Comparison of ENCODE assay signal across 22 cellular contexts in the genomic region with DNA sequence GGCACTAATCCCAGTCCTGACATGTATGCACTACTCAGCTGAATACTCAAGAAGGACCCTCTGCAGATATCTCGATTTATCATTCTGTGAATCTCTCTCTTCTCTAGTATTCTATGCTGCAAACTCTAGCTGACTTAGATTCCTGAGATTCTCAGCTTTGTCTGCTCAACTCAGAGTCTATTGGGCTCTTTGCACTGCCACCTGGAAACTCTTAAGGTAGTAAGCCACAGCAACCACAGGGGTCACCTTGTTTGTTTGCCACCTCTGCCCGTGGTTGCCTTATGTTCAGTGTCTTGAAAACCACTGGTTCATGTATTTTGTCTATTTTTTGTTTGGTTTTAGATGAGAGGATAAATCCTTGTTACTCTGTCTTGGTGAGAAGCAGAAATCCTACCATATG.
DNase-seq lines count a peak whose midpoint lies in the region; ATAC-seq, FAIRE-seq and TF ChIP-seq lines count a peak whose summit lies in the region.
"Had no signal": no experiment of that assay in that cellular context is flagged by ENCODE, and none has a peak within 500 bp of the region (broad histone marks: within the 10 kb centered on the region; RNA-seq: fewer than 3 reads in every experiment).

No MANE protein-coding gene starts in this region.

- TF ChIP-seq POLR2A in H1 (IDR thresholded peaks at IDR 0.05; ENCODE audit: control extremely low read depth in 1 of 2, low read depth in 2 of 2, low read length in 2 of 2) (no peak), stomach (IDR thresholded peaks at IDR 0.05) (no peak)

- H2AK5ac ChIP-seq in H1 (ENCODE audit: low read depth, low read length), result no peak overlapping the region

- no peaks in the 10 kb centered on the region for H3K36me3 ChIP-seq in H1 (ENCODE audit: control insufficient read depth in 2 of 4, insufficient read depth in 4 of 4, low read length in 3 of 4)
- H3K36me3 ChIP-seq in keratinocyte (ENCODE audit: control insufficient read depth in 2 of 2, extremely low read depth in 1 of 2, insufficient read depth in 2 of 2, low read length in 2 of 2), result no peaks in the 10 kb centered on the region
- no peaks in the 10 kb centered on the region for H3K36me3 ChIP-seq in stomach

- peaks cover 0 to 3% (median 0%) of the 10 kb centered on the region in 4 experiments; a peak in 1 of 7 replicates for H3K4me1 ChIP-seq in H1 (replicated peaks in 1 of 4; ENCODE audit: control insufficient read depth in 3 of 4, insufficient read depth in 4 of 4, low read length in 3 of 4)
- H3K4me1 ChIP-seq in keratinocyte (ENCODE audit: control insufficient read depth, extremely low read depth, insufficient read depth, low read length), result peaks cover 5% of the 10 kb centered on the region
- no peaks in the 10 kb centered on the region for H3K4me1 ChIP-seq in stomach

- H4K8ac ChIP-seq in H1 (ENCODE audit: extremely low read depth, insufficient read depth, low read length), result no peak overlapping the region

- H3K9me3 ChIP-seq in H1 (ENCODE audit: insufficient read depth in 2 of 2, low read depth in 1 of 2, low read length in 1 of 2) (no peaks in the 10 kb centered on the region), keratinocyte (ENCODE audit: control insufficient read depth, low read depth, low read length) (no peaks in the 10 kb centered on the region), stomach (no peaks in the 10 kb centered on the region)

- no peak overlapping the region for H3K14ac ChIP-seq in H1 (ENCODE audit: insufficient read length)

- H3K4me2 ChIP-seq in H1 (ENCODE audit: insufficient read depth in 1 of 2, low read depth in 2 of 2, low read length in 2 of 2) (no peak overlapping the region), keratinocyte (ENCODE audit: control insufficient read depth, extremely low read depth, insufficient read depth, low read depth, low read length) (no peak overlapping the region)

- H3K79me2 ChIP-seq in H1 (ENCODE audit: control insufficient read depth in 1 of 2, insufficient read depth in 2 of 2, low read length in 2 of 2) (no peaks in the 10 kb centered on the region), keratinocyte (ENCODE audit: control insufficient read depth, insufficient read depth, low read length) (no peaks in the 10 kb centered on the region)

- no peak overlapping the region for H2BK12ac ChIP-seq in H1 (ENCODE audit: low read depth, low read length)

- no peaks in the 10 kb centered on the region for H3K9me1 ChIP-seq in keratinocyte (ENCODE audit: control insufficient read depth, extremely low read depth, insufficient read depth, low read length)

- H4K91ac ChIP-seq in H1 (replicated peaks; ENCODE audit: insufficient read length, low read length), result no peak overlapping the region

- TF ChIP-seq CTCF in H1 (IDR thresholded peaks at IDR 0.05; ENCODE audit: control extremely low read depth in 1 of 3, insufficient read depth in 1 of 3, low read depth in 1 of 3, low read length in 3 of 3), result peak in 1 of 3 experiments; percentile 3; a peak in 1 of 4 replicates
- no peak for TF ChIP-seq CTCF in keratinocyte (optimal IDR thresholded peaks at IDR 0.05 in 1 of 3, IDR thresholded peaks at IDR 0.05 in 1 of 3, conservative IDR thresholded peaks at IDR 0.05 in 1 of 3; ENCODE audit: extremely low read depth in 1 of 3, insufficient read depth in 2 of 3, low read length in 3 of 3)
- no peak for TF ChIP-seq CTCF in stomach (IDR thresholded peaks at IDR 0.05)
- no peak for TF ChIP-seq CTCF in type B pancreatic cell (conservative IDR thresholded peaks at IDR 0.05)

- H3K4me1 Mint-ChIP-seq in type B pancreatic cell (ENCODE audit: unreplicated experiment), result no peaks in the 10 kb centered on the region
- H3K4me1 Mint-ChIP-seq: CD8-positive, alpha-beta memory T cell had no signal

- H3K27me3 ChIP-seq in H1 (replicated peaks in 1 of 4; ENCODE audit: control insufficient read depth in 3 of 4, extremely low read depth in 1 of 4, insufficient read depth in 3 of 4, low read length in 3 of 4), result no peaks in the 10 kb centered on the region
- H3K27me3 ChIP-seq in keratinocyte (ENCODE audit: control insufficient read depth, extremely low read depth, insufficient read depth, low read length), result no peaks in the 10 kb centered on the region
- no peaks in the 10 kb centered on the region for H3K27me3 ChIP-seq in stomach

- H3K79me1 ChIP-seq in H1 (ENCODE audit: low read depth, low read length), result no peaks in the 10 kb centered on the region

- no peak overlapping the region for H2BK5ac ChIP-seq in H1 (ENCODE audit: low read depth, low read length)

- CTCF ChIA-PET in H1 (lab: Charles Lee; ENCODE audit: partially characterized antibody), result interaction anchor here (0.8 kb wide), 1 partner anchor 11 kb away, joined by 3 read pairs; no protein-coding TSS in a partner anchor

- H2BK20ac ChIP-seq in H1 (ENCODE audit: low read length), result no peak overlapping the region

- H2BK120ac ChIP-seq in H1 (replicated peaks; ENCODE audit: low read depth, low read length), result no peak overlapping the region

- no peak overlapping the region for H3K4ac ChIP-seq in H1 (replicated peaks; ENCODE audit: insufficient read length, low read depth, low read length)

- POLR2A ChIA-PET in H1 (lab: Charles Lee; ENCODE audit: partially characterized antibody), result no interaction called here

- peak; percentile 36 for FAIRE-seq in H1 (lab: Jason Lieb, UNC)
- peak; percentile 23 for FAIRE-seq in keratinocyte (lab: Jason Lieb, UNC)
- FAIRE-seq in RCC 7860 (lab: Jason Lieb, UNC), result no peak

- H3K36me3 Mint-ChIP-seq in type B pancreatic cell, result no peaks in the 10 kb centered on the region

- intact Hi-C loops in stomach (cut with DNase I; ENCODE audit: low total_unique reads), result no loop called here

- H3K23ac ChIP-seq in H1 (ENCODE audit: insufficient read length), result no peak overlapping the region

- H4K5ac ChIP-seq in H1 (ENCODE audit: insufficient read length, low read depth, low read length), result no peak overlapping the region

- H3K9ac ChIP-seq in H1 (replicated peaks in 1 of 4; ENCODE audit: extremely low read depth in 1 of 4, low read depth in 3 of 4, low read length in 3 of 4) (no peak overlapping the region), keratinocyte (ENCODE audit: control insufficient read depth, extremely low read depth, insufficient read depth, low read length) (no peak overlapping the region)

- no peak overlapping the region for H3K4me3 Mint-ChIP-seq in type B pancreatic cell
- H3K4me3 Mint-ChIP-seq: CD8-positive, alpha-beta memory T cell had no signal

- H3K23me2 ChIP-seq in H1 (ENCODE audit: low read depth, low read length), result no peaks in the 10 kb centered on the region

- H3K27ac Mint-ChIP-seq in type B pancreatic cell, result no peak overlapping the region

- ATAC-seq in HG03108 (IDR thresholded peaks at IDR 0.05; ENCODE audit: unreplicated experiment), result no peak
- ATAC-seq: HCT116 had no signal

- H2AFZ ChIP-seq in H1 (ENCODE audit: low read length) (0 out of 2 replicates have a peak overlapping the region, but pooled peaks have one; percentile 29), keratinocyte (ENCODE audit: control insufficient read depth, low read length) (no peak overlapping the region)

- no peak overlapping the region for H3K18ac ChIP-seq in H1 (ENCODE audit: extremely low read depth, low read length)

- H3K27me3 Mint-ChIP-seq in type B pancreatic cell, result no peaks in the 10 kb centered on the region
- H3K27me3 Mint-ChIP-seq: CD8-positive, alpha-beta memory T cell had no signal

- no peak overlapping the region for H3K56ac ChIP-seq in H1 (replicated peaks; ENCODE audit: insufficient read length, low read depth, low read length)

- no peak overlapping the region for H2BK15ac ChIP-seq in H1 (ENCODE audit: low read length)

- H4K20me1 ChIP-seq in H1 (replicated peaks in 1 of 2; ENCODE audit: control insufficient read depth in 1 of 2, insufficient read depth in 2 of 2, low read length in 2 of 2), result no peaks in the 10 kb centered on the region
- no peaks in the 10 kb centered on the region for H4K20me1 ChIP-seq in keratinocyte (ENCODE audit: control insufficient read depth, extremely low read depth, insufficient read depth, low read length)

- dilution Hi-C loops in keratinocyte (cut with MboI; ENCODE audit: extremely low pct_ligation_motif_present, low sequenced_read_pairs), result no loop called here

- peak; percentile 20 for DNase-seq in DMS53 treated with DMSO at 0.1 percent for 48 hours (lab: John Stamatoyannopoulos, UW; ENCODE audit: unreplicated experiment)
- peak; percentile 4 for DNase-seq in HT-29 (ENCODE audit: low spot score)
- no peak for DNase-seq in H1 (ENCODE audit: low read depth in 1 of 2, low spot score in 2 of 2)
- no peak for DNase-seq in keratinocyte (ENCODE audit: low read depth, low spot score)
- DNase-seq in stomach, result no peak
- DNase-seq in type B pancreatic cell (ENCODE audit: extremely low spot score, unreplicated experiment), result no peak
- DNase-seq in RCC 7860 (ENCODE audit: low spot score), result no peak
- DNase-seq: ACHN; C1 segment of cervical spinal cord; CD8-positive, alpha-beta memory T cell; DMS79 treated with DMSO at 0.1 percent for 48 hours; KG1; NCI-H1048; NCI-H1436 treated with DMSO at 0.1 percent for 48 hours; NCI-H2029 treated with DMSO at 0.1 percent for 48 hours; NCI-H446 treated with DMSO at 0.1 percent for 48 hours; NCI-H69; SHP77; T-helper 1 cell had no signal

- 67% methylated on average over 2 of the region's 2 CpGs; no CpG with 5 or more reads in 1 of the 2 experiments for WGBS in H1 (ENCODE audit: extremely low coverage in 1 of 2, insufficient coverage in 1 of 2, insufficient read length in 1 of 2, insufficient replicate concordance in 2 of 2, low coverage in 1 of 2, low lambda C conversion rate in 2 of 2, missing lambda C conversion rate in 1 of 2), 2 experiments
- 18 to 52% (median 41%) methylated on average over 2 of the region's 2 CpGs for WGBS in stomach, 5 donors

- no peak overlapping the region for H3K27ac ChIP-seq in H1 (ENCODE audit: low read depth, low read length)
- H3K27ac ChIP-seq in keratinocyte (ENCODE audit: control insufficient read depth, insufficient read depth, low read length), result no peak overlapping the region
- no peak overlapping the region for H3K27ac ChIP-seq in stomach
- H3K27ac ChIP-seq: SK-N-MC had no signal

- H3K9me3 Mint-ChIP-seq in type B pancreatic cell, result no peaks in the 10 kb centered on the region

- TF ChIP-seq EP300 in H1 (IDR thresholded peaks at IDR 0.05; ENCODE audit: borderline replicate concordance in 1 of 2, low read depth in 2 of 2, low read length in 2 of 2) (no peak), stomach (IDR thresholded peaks at IDR 0.05) (no peak)

- TF ChIP-seq RAD21 in H1 (IDR thresholded peaks at IDR 0.05 in 1 of 2, conservative IDR thresholded peaks at IDR 0.05 in 1 of 2; ENCODE audit: low read depth in 2 of 2, low read length in 2 of 2), result no peak

- H3K4me3 ChIP-seq in H1 (ENCODE audit: extremely low read depth in 1 of 4, insufficient read depth in 2 of 4, low read depth in 3 of 4, low read length in 4 of 4), result no peak overlapping the region
- H3K4me3 ChIP-seq in keratinocyte (ENCODE audit: control insufficient read depth in 2 of 3, extremely low read depth in 1 of 3, insufficient read depth in 2 of 3, low read depth in 1 of 3, low read length in 3 of 3), result no peak overlapping the region
- no peak overlapping the region for H3K4me3 ChIP-seq in stomach
- H3K4me3 ChIP-seq: SK-N-MC had no signal

TF ChIP-seq in H1, 55 proteins besides CTCF, POLR2A, EP300 and RAD21:
- TF ChIP-seq GABPA (IDR thresholded peaks at IDR 0.05; ENCODE audit: borderline replicate concordance, insufficient read depth, low read length) (no peak), TCF12 (IDR thresholded peaks at IDR 0.05; ENCODE audit: low read depth, low read length) (peak; percentile 69; the same call in 1 of the 2 replicates)

Comparison
In these comparisons a context has a peak if more than half of its experiments do, and no peak if none do; other contexts are left out.
1. DNase-seq: peak in DMS53 treated with DMSO at 0.1 percent for 48 hours (single experiment) and HT-29 (single experiment); none in H1 (0 of 2), keratinocyte (single experiment), stomach (single experiment), type B pancreatic cell (single experiment) and RCC 7860 (single experiment).